ENCODE assay signal across 21 cellular contexts in genomic region chr11:131744847-131745246, GRCh38.
DNase-seq lines count a peak whose midpoint lies in the region; ATAC-seq and TF ChIP-seq lines count a peak whose summit lies in the region.
"Had no signal": no experiment of that assay in that cellular context is flagged by ENCODE, and none has a peak within 500 bp of the region (broad histone marks: within the 10 kb centered on the region; RNA-seq: fewer than 3 reads in every experiment).

No MANE protein-coding gene starts in this region.

- peak; percentile 78 for DNase-seq in EL
- DNase-seq in RPMI7951 (ENCODE audit: low read depth), result peak; percentile 92
- DNase-seq in epithelial cell of esophagus (ENCODE audit: low read depth), result peak; percentile 58
- peak; percentile 86 for DNase-seq in non-pigmented ciliary epithelial cell (ENCODE audit: low read depth)
- no peak for DNase-seq in hippocampal formation (lab: John Stamatoyannopoulos, UW)
- no peak for DNase-seq in GOT3 (lab: John Stamatoyannopoulos, UW)
- DNase-seq in NCI-H748 treated with DMSO at 0.1 percent for 48 hours (lab: John Stamatoyannopoulos, UW), result no peak
- DNase-seq: activated gamma-delta T cell; amygdala; CD8-positive, alpha-beta T cell; DMS53; endodermal cell; Karpas-422; mucosa of descending colon; NCI-H1092 treated with DMSO at 0.1 percent for 48 hours; NCI-H2081 treated with DMSO at 0.1 percent for 48 hours; NCI-H524 treated with DMSO at 0.1 percent for 48 hours; T-helper 1 cell had no signal

- ATAC-seq in GM18520 (IDR thresholded peaks at IDR 0.05; ENCODE audit: unreplicated experiment), result no peak
- ATAC-seq: CD8-positive, alpha-beta T cell; mucosa of descending colon; Right ventricle myocardium inferior; stimulated activated memory B cell treated with anti-CD40 and anti-IgM and Interleukin-4, amounts not matched to agents 10 μg/mL and 1 μg/mL and 100 μg/mL, for 72 hours had no signal

- no peak for TF ChIP-seq CTCF in epithelial cell of esophagus (IDR thresholded peaks at IDR 0.05; ENCODE audit: insufficient read depth, low read depth, low read length, missing control alignments)

- no peak overlapping the region for H3K4me3 ChIP-seq in epithelial cell of esophagus (ENCODE audit: low read length)
- H3K4me3 ChIP-seq: mucosa of descending colon had no signal

Comparison
In these comparisons a context has a peak if more than half of its experiments do, and no peak if none do; other contexts are left out.
1. DNase-seq: peak in EL (single experiment), RPMI7951 (single experiment), epithelial cell of esophagus (single experiment) and non-pigmented ciliary epithelial cell (single experiment); none in hippocampal formation (0 of 2), GOT3 (single experiment) and NCI-H748 treated with DMSO at 0.1 percent for 48 hours (single experiment).